ENCODE assay signal across 1 cellular context in genomic region chr5:141957367-141957993, GRCh38.
TF ChIP-seq lines count a peak whose summit lies in the region.

No MANE protein-coding gene starts in this region.

TF ChIP-seq in GM23338, 12 proteins besides CTCF, POLR2A, EP300 and RAD21 (continued from another document):
- TF ChIP-seq ZNF462 (CRISPR knock-in tag; IDR thresholded peaks at IDR 0.05) (no peak), ETS1 (IDR thresholded peaks at IDR 0.05) (no peak), JUNB (IDR thresholded peaks at IDR 0.05; ENCODE audit: unreplicated experiment) (no peak), ZNF331 (CRISPR knock-in tag; IDR thresholded peaks at IDR 0.05; ENCODE audit: low read depth) (no peak), EZH2phosphoT487 (IDR thresholded peaks at IDR 0.05; ENCODE audit: unreplicated experiment) (no peak), ZNF114 (CRISPR knock-in tag; IDR thresholded peaks at IDR 0.05) (no peak), CREB1 (CRISPR knock-in tag; IDR thresholded peaks at IDR 0.05; ENCODE audit: low read depth) (no peak), NANOG (IDR thresholded peaks at IDR 0.05; ENCODE audit: borderline replicate concordance) (no peak), EZH2 (IDR thresholded peaks at IDR 0.05; ENCODE audit: low read depth, unreplicated experiment) (no peak), REST (IDR thresholded peaks at IDR 0.05; ENCODE audit: unreplicated experiment) (no peak), STAT1 (IDR thresholded peaks at IDR 0.05; ENCODE audit: unreplicated experiment) (no peak)
